Comparison of ENCODE assay signal across 7 cellular contexts in the genomic region with DNA sequence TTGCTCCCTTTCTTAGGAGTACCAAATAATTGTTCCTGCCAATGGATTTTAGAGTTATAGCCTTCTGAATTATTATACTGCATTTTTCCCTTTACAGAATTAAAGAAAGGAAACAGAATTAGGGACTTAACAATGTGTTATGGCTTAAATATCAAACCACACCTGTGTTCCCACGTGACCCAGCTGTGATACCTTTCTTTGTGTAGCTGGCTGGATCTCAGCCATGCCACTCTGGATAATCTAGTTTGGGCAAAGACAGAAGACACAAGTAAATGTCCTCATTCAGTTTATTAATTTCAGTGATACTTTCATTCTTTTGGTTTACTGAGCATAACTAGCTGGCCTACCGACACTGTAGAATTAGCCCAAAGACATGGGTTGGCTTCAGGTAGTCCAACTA.
"Had no signal": no experiment of that assay in that cellular context is flagged by ENCODE, and none has a peak within 500 bp of the region (broad histone marks: within the 10 kb centered on the region; RNA-seq: fewer than 3 reads in every experiment).

No MANE protein-coding gene starts in this region.

- H2AFZ ChIP-seq: GM23248 had no signal

- H3K9ac ChIP-seq: GM23248 had no signal

- ATAC-seq: HCT116 had no signal

- H3K36me3 ChIP-seq: HAP-1 had no signal

- DNase-seq: GM23248, GOT3, H7, HFFc6, IMR-90 had no signal

- H3K27ac ChIP-seq: GM23248 had no signal

- H3K4me3 ChIP-seq: GM23248, HAP-1 had no signal

- H3K4me1 ChIP-seq: HAP-1 had no signal

- H3K9me3 ChIP-seq: HAP-1 had no signal
